ENCODE assay signal across 35 cellular contexts in the genomic region with DNA sequence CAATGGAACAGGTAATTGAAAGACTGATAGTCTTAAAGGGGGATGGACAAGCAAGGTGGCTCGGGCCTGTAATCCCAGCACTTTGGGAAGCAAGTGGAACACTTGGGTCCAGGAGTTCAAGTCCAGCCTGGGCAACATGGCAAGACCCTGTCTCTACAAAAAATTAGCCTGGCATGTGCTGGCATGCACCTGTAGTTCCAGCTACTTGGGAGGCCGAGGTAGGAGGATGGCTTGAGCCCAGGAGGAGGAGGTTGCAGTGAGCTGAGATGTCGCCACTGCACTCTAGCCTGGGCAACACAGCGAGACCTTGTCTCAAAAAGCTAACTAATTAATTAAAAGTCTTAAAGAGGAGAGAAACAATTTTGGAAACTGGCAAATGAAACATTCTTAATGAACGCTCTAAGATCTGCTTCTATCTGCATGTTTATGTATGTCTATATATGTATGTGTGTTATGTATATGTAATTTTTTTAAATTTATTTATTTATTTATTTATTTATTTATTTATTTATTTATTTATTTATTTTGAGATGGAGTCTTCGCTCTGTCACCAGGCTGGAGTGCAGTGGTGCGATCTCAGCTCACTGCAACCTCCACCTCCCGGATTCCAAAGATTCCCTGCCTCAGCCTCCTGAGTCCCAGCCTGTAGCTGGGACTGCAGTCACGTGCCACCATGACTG.
"Had no signal": no experiment of that assay in that cellular context is flagged by ENCODE, and none has a peak within 500 bp of the region (broad histone marks: within the 10 kb centered on the region; RNA-seq: fewer than 3 reads in every experiment).

No MANE protein-coding gene starts in this region.

- H3K27ac Mint-ChIP-seq: activated CD4-positive, alpha-beta memory T cell treated with anti-CD3 and anti-CD28 coated beads for 36 hours; activated CD4-positive, alpha-beta T cell treated with anti-CD3 and anti-CD28 coated beads for 36 hours; activated CD4-positive, alpha-beta T cell treated with anti-CD3 and anti-CD28 coated beads, Interleukin-2, amount 10 ng/mL, durations not matched to agents 24 days and 14 days; activated CD8-positive, alpha-beta memory T cell treated with anti-CD3 and anti-CD28 coated beads, Interleukin-2, amount 10 ng/mL, durations not matched to agents 7 days and 5 days; activated CD8-positive, alpha-beta T cell treated with anti-CD3 and anti-CD28 coated beads, Interleukin-2, amount 10 ng/mL, durations not matched to agents 7 days and 5 days; activated naive CD4-positive, alpha-beta T cell treated with anti-CD3 and anti-CD28 coated beads for 36 hours; activated naive CD4-positive, alpha-beta T cell treated with anti-CD3 and anti-CD28 coated beads, Interleukin-2, amount 50 U/mL, for 24 hours; activated naive CD8-positive, alpha-beta T cell treated with anti-CD3 and anti-CD28 coated beads for 36 hours; activated naive CD8-positive, alpha-beta T cell treated with anti-CD3 and anti-CD28 coated beads, Interleukin-2, amount 50 U/mL, for 24 hours; activated T-helper 1 cell treated with anti-CD3 and anti-CD28 coated beads, Interleukin-12 subunit alpha, Interleukin-12 subunit beta, Interleukin-2, Interleukin-4 antibody, amounts not matched to agents 30 ng/mL and 10 ng/mL and 1 ng/mL, durations not matched to agents 14 hours and 24 hours and 36 hours; activated T-helper 2 cell treated with anti-CD3 and anti-CD28 coated beads, Interferon-gamma antibody, Interleukin-2, Interleukin-4, amounts not matched to agents 10 μg/mL and 5 μg/mL and 100 μg/mL, durations not matched to agents 14 hours and 24 hours and 36 hours; effector memory CD8-positive, alpha-beta T cell; T-helper 17 cell; T-helper 2 cell treated with Interferon-gamma antibody and Interleukin-4, amounts not matched to agents 5 μg/mL and 100 μg/mL, for 36 hours had no signal

- ATAC-seq: activated CD4-positive, alpha-beta T cell treated with anti-CD3 and anti-CD28 coated beads for 36 hours; activated CD8-positive, alpha-beta memory T cell treated with anti-CD3 and anti-CD28 coated beads, Interleukin-2, amount 10 ng/mL, durations not matched to agents 7 days and 5 days; activated CD8-positive, alpha-beta T cell treated with anti-CD3 and anti-CD28 coated beads, Interleukin-2, amount 10 ng/mL, durations not matched to agents 7 days and 5 days; activated naive CD8-positive, alpha-beta T cell treated with anti-CD3 and anti-CD28 coated beads, Interleukin-2, amount 50 U/mL, for 24 hours; body of pancreas; effector memory CD8-positive, alpha-beta T cell; foreskin keratinocyte; gastrocnemius medialis; heart right ventricle; T-helper 17 cell had no signal

- H3K36me3 ChIP-seq: adrenal gland, esophagus muscularis mucosa, gastrocnemius medialis, heart right ventricle, WERI-Rb-1 had no signal

- H3K9me3 Mint-ChIP-seq: activated CD4-positive, alpha-beta memory T cell treated with anti-CD3 and anti-CD28 coated beads for 36 hours; activated CD4-positive, alpha-beta T cell treated with anti-CD3 and anti-CD28 coated beads, Interleukin-2, amount 10 ng/mL, durations not matched to agents 24 days and 14 days; activated naive CD4-positive, alpha-beta T cell treated with anti-CD3 and anti-CD28 coated beads for 36 hours; activated naive CD4-positive, alpha-beta T cell treated with anti-CD3 and anti-CD28 coated beads, Interleukin-2, amount 50 U/mL, for 24 hours; activated naive CD8-positive, alpha-beta T cell treated with anti-CD3 and anti-CD28 coated beads for 36 hours; activated naive CD8-positive, alpha-beta T cell treated with anti-CD3 and anti-CD28 coated beads, Interleukin-2, amount 50 U/mL, for 24 hours; activated T-helper 1 cell treated with anti-CD3 and anti-CD28 coated beads, Interleukin-12 subunit alpha, Interleukin-12 subunit beta, Interleukin-2, Interleukin-4 antibody, amounts not matched to agents 30 ng/mL and 10 ng/mL and 1 ng/mL, durations not matched to agents 14 hours and 24 hours and 36 hours; activated T-helper 2 cell treated with anti-CD3 and anti-CD28 coated beads, Interferon-gamma antibody, Interleukin-2, Interleukin-4, amounts not matched to agents 10 μg/mL and 5 μg/mL and 100 μg/mL, durations not matched to agents 14 hours and 24 hours and 36 hours; effector memory CD8-positive, alpha-beta T cell; T-helper 2 cell treated with Interferon-gamma antibody and Interleukin-4, amounts not matched to agents 5 μg/mL and 100 μg/mL, for 36 hours had no signal

- H3K4me3 Mint-ChIP-seq: activated CD4-positive, alpha-beta memory T cell treated with anti-CD3 and anti-CD28 coated beads for 36 hours; activated CD4-positive, alpha-beta T cell treated with anti-CD3 and anti-CD28 coated beads for 36 hours; activated CD4-positive, alpha-beta T cell treated with anti-CD3 and anti-CD28 coated beads, Interleukin-2, amount 10 ng/mL, durations not matched to agents 24 days and 14 days; activated CD8-positive, alpha-beta memory T cell treated with anti-CD3 and anti-CD28 coated beads, Interleukin-2, amount 10 ng/mL, durations not matched to agents 7 days and 5 days; activated CD8-positive, alpha-beta T cell treated with anti-CD3 and anti-CD28 coated beads, Interleukin-2, amount 10 ng/mL, durations not matched to agents 7 days and 5 days; activated naive CD4-positive, alpha-beta T cell treated with anti-CD3 and anti-CD28 coated beads for 36 hours; activated naive CD4-positive, alpha-beta T cell treated with anti-CD3 and anti-CD28 coated beads, Interleukin-2, amount 50 U/mL, for 24 hours; activated naive CD8-positive, alpha-beta T cell treated with anti-CD3 and anti-CD28 coated beads for 36 hours; activated naive CD8-positive, alpha-beta T cell treated with anti-CD3 and anti-CD28 coated beads, Interleukin-2, amount 50 U/mL, for 24 hours; activated T-helper 1 cell treated with anti-CD3 and anti-CD28 coated beads, Interleukin-12 subunit alpha, Interleukin-12 subunit beta, Interleukin-2, Interleukin-4 antibody, amounts not matched to agents 30 ng/mL and 10 ng/mL and 1 ng/mL, durations not matched to agents 14 hours and 24 hours and 36 hours; effector memory CD8-positive, alpha-beta T cell; T-helper 17 cell; T-helper 2 cell treated with Interferon-gamma antibody and Interleukin-4, amounts not matched to agents 5 μg/mL and 100 μg/mL, for 36 hours had no signal

- H3K4me1 Mint-ChIP-seq: activated CD4-positive, alpha-beta T cell treated with anti-CD3 and anti-CD28 coated beads for 36 hours; activated CD8-positive, alpha-beta memory T cell treated with anti-CD3 and anti-CD28 coated beads, Interleukin-2, amount 10 ng/mL, durations not matched to agents 7 days and 5 days had no signal

- H3K27me3 Mint-ChIP-seq: activated naive CD4-positive, alpha-beta T cell treated with anti-CD3 and anti-CD28 coated beads, Interleukin-2, amount 50 U/mL, for 24 hours had no signal

- H3K27me3 ChIP-seq: adrenal gland had no signal

- H3K4me1 ChIP-seq: adrenal gland, body of pancreas, esophagus muscularis mucosa, foreskin keratinocyte, gastrocnemius medialis had no signal

- H3K9me3 ChIP-seq: adrenal gland, body of pancreas, esophagus muscularis mucosa, gastrocnemius medialis, heart right ventricle had no signal

- H3K4me3 ChIP-seq: adrenal gland, body of pancreas, esophagus muscularis mucosa, gastrocnemius medialis, heart right ventricle had no signal

- H3K36me3 Mint-ChIP-seq: activated CD4-positive, alpha-beta memory T cell treated with anti-CD3 and anti-CD28 coated beads for 36 hours; activated CD8-positive, alpha-beta memory T cell treated with anti-CD3 and anti-CD28 coated beads, Interleukin-2, amount 10 ng/mL, durations not matched to agents 7 days and 5 days; activated naive CD4-positive, alpha-beta T cell treated with anti-CD3 and anti-CD28 coated beads, Interleukin-2, amount 50 U/mL, for 24 hours; activated naive CD8-positive, alpha-beta T cell treated with anti-CD3 and anti-CD28 coated beads for 36 hours had no signal

- H3K27ac ChIP-seq: adrenal gland, body of pancreas, esophagus muscularis mucosa, foreskin keratinocyte, gastrocnemius medialis, heart right ventricle, WERI-Rb-1 had no signal

- DNase-seq: activated CD4-positive, alpha-beta memory T cell treated with anti-CD3 and anti-CD28 coated beads for 36 hours; activated CD4-positive, alpha-beta T cell treated with anti-CD3 and anti-CD28 coated beads for 36 hours; activated CD4-positive, alpha-beta T cell treated with anti-CD3 and anti-CD28 coated beads, Interleukin-2, amount 10 ng/mL, durations not matched to agents 24 days and 14 days; activated CD4-positive, CD25-positive, alpha-beta regulatory T cell; activated CD4-positive, CD25-positive, alpha-beta regulatory T cell treated with anti-CD3 and anti-CD28 coated beads, Interleukin-2, amount 50 U/mL, for 72 hours; activated CD8-positive, alpha-beta memory T cell treated with anti-CD3 and anti-CD28 coated beads, Interleukin-2, amount 10 ng/mL, durations not matched to agents 7 days and 5 days; activated CD8-positive, alpha-beta memory T cell treated with anti-CD3 and anti-CD28 coated beads, Interleukin-2, amount 50 U/mL, for 4 hours; activated CD8-positive, alpha-beta T cell treated with anti-CD3 and anti-CD28 coated beads, Interleukin-2, amount 10 ng/mL, durations not matched to agents 7 days and 5 days; activated effector memory CD4-positive, alpha-beta T cell treated with anti-CD3 and anti-CD28 coated beads, Interleukin-2, amount 50 U/mL, for 16 hours; activated naive CD4-positive, alpha-beta T cell treated with anti-CD3 and anti-CD28 coated beads for 36 hours; activated naive CD8-positive, alpha-beta T cell treated with anti-CD3 and anti-CD28 coated beads for 36 hours; activated naive CD8-positive, alpha-beta T cell treated with anti-CD3 and anti-CD28 coated beads, Interleukin-2, amount 50 U/mL, for 24 hours; activated T-cell treated with anti-CD3 and anti-CD28 coated beads, Interleukin-2, amount 50 U/mL, for 1 hour; activated T-cell treated with anti-CD3 and anti-CD28 coated beads, Interleukin-2, amount 50 U/mL, for 48 hours; adrenal gland; amygdala; aorta; body of pancreas; caudate nucleus; cortex of kidney; dermis blood vessel endothelial cell; effector CD4-positive, alpha-beta T cell; effector memory CD8-positive, alpha-beta T cell; foreskin keratinocyte; gastrocnemius medialis; heart right ventricle; T-helper 17 cell; T1000; WERI-Rb-1 had no signal

- FAIRE-seq: colon had no signal
